Comparison of ENCODE assay signal across 23 cellular contexts in the genomic region with DNA sequence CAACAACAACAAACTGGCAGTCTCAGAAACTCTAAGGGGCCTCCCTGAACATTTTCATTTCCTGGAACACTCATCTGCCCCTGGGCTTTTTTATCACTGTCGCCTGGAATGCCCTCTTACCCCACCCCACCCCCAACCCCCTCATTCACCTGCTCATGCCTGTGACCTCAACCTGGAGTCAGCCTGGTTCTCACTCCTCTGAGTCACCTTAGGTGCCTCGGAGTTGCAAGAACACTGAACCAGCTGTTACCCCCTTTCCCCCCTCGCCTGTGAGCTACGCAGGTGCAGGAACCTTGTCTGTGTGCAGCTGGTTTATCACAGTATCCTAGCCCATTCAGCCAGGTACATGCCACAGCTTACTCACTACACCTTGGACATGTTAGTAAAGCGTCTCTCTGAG. TPM values are rescaled to one million over a fixed set of nuclear protein-coding genes. Genes with fewer than 3 reads are reported as not detected.
DNase-seq lines count a peak whose midpoint lies in the region; ATAC-seq, FAIRE-seq and TF ChIP-seq lines count a peak whose summit lies in the region.
"Had no signal": no experiment of that assay in that cellular context is flagged by ENCODE, and none has a peak within 500 bp of the region (broad histone marks: within the 10 kb centered on the region; RNA-seq: fewer than 3 reads in every experiment).

No MANE protein-coding gene starts in this region.

- H3K4me2 ChIP-seq in HepG2 (ENCODE audit: low read depth, low read length) = no peak overlapping the region

- H3K4me1 ChIP-seq in HepG2 (ENCODE audit: insufficient read depth, low read length) = peaks cover 34% of the 10 kb centered on the region
- no peaks in the 10 kb centered on the region for H3K4me1 ChIP-seq in right lobe of liver
- H3K4me1 ChIP-seq: upper lobe of right lung had no signal

- CTCF ChIA-PET in HepG2 (lab: Yijun Ruan, JAX; ENCODE audit: low intra/inter-chr PET ratio, low total read pairs) = no interaction called here

- H3K36me3 ChIP-seq in HepG2 (replicated peaks in 1 of 2; ENCODE audit: control insufficient read depth in 1 of 2, insufficient read depth in 2 of 2, low read length in 2 of 2) (no peaks in the 10 kb centered on the region), right lobe of liver (no peaks in the 10 kb centered on the region), WERI-Rb-1 (no peaks in the 10 kb centered on the region)
- H3K36me3 ChIP-seq: upper lobe of right lung had no signal

- TF ChIP-seq POLR2A in HepG2 (IDR thresholded peaks at IDR 0.05; ENCODE audit: insufficient read depth in 1 of 2, low read depth in 2 of 2, low read length in 2 of 2) (no peak), right lobe of liver (IDR thresholded peaks at IDR 0.05) (no peak)

- intact Hi-C loops in HepG2 (cut with micrococcal nuclease; ENCODE audit: unreplicated experiment) = no loop called here
- intact Hi-C loops in right lobe of liver (cut with DNase I) = loop anchor here in 1 of 2 donors (10.0 kb wide), 1 partner anchor 205 kb away; no protein-coding TSS in a partner anchor
- intact Hi-C loops in left colon (cut with DNase I, micrococcal nuclease) = no loop called here

- POLR2A ChIA-PET in HepG2 (lab: Yijun Ruan, JAX) = interaction anchor here (1.0 kb wide), 1 partner anchor 24 kb away, joined by 3 read pairs; no protein-coding TSS in a partner anchor

- H3K9me3 ChIP-seq in HepG2 (ENCODE audit: low read length) = no peaks in the 10 kb centered on the region
- no peaks in the 10 kb centered on the region for H3K9me3 ChIP-seq in right lobe of liver
- no peaks in the 10 kb centered on the region for H3K9me3 ChIP-seq in WERI-Rb-1 (ENCODE audit: severe bottlenecking)
- H3K9me3 ChIP-seq: upper lobe of right lung had no signal

- H3K4me3 ChIP-seq in HepG2 (replicated peaks in 1 of 3; ENCODE audit: insufficient read depth in 1 of 3, low read depth in 2 of 3, low read length in 3 of 3) (no peak overlapping the region), right lobe of liver (no peak overlapping the region), WERI-Rb-1 (ENCODE audit: low read depth, low read length) (no peak overlapping the region)
- H3K4me3 ChIP-seq: upper lobe of right lung had no signal

- FAIRE-seq in HepG2 (lab: Jason Lieb, UNC) = no peak
- FAIRE-seq: A204.1, endometrium, H54 had no signal

- WGBS in HepG2 (ENCODE audit: low lambda C conversion rate) = 26% methylated on average over 5 of the region's 5 CpGs
- WGBS in right lobe of liver (ENCODE audit: insufficient coverage, low coverage, low lambda C conversion rate, missing lambda C conversion rate) = 36% methylated on average over 3 of the region's 5 CpGs

- ATAC-seq in HepG2 (no peak), right lobe of liver (no peak), left colon (peak; percentile 50), HG03571 (IDR thresholded peaks at IDR 0.05; ENCODE audit: unreplicated experiment) (no peak), HG02840 (IDR thresholded peaks at IDR 0.05; ENCODE audit: low FRiP score, unreplicated experiment) (no peak)
- ATAC-seq: activated T-helper 17 cell treated with anti-CD3 and anti-CD28 coated beads, Interleukin-2, amount 50 U/mL, for 72 hours; upper lobe of right lung had no signal

- TF ChIP-seq EP300 in HepG2 (IDR thresholded peaks at IDR 0.05; ENCODE audit: low read depth in 2 of 2, low read length in 2 of 2) (no peak), HepG2 (CRISPR knock-in tag; IDR thresholded peaks at IDR 0.05; ENCODE audit: borderline replicate concordance) (no peak)

- H3K27me3 ChIP-seq in HepG2 (ENCODE audit: control insufficient read depth in 1 of 2, insufficient read depth in 2 of 2, low read length in 2 of 2) = no peaks in the 10 kb centered on the region
- H3K27me3 ChIP-seq in right lobe of liver = no peaks in the 10 kb centered on the region
- no peaks in the 10 kb centered on the region for H3K27me3 ChIP-seq in WERI-Rb-1 (ENCODE audit: insufficient read depth, low read depth, severe bottlenecking)
- H3K27me3 ChIP-seq: upper lobe of right lung had no signal

- no peaks in the 10 kb centered on the region for H4K20me1 ChIP-seq in HepG2 (ENCODE audit: insufficient read depth, low read length)

- in situ Hi-C loops in HepG2 (cut with HindIII; ENCODE audit: extremely low pct_ligation_motif_present, low pct_unique_long_range_greater_than_20kb) = no loop called here
- in situ Hi-C loops in KBM-7 (cut with MboI; ENCODE audit: low pct_unique_long_range_greater_than_20kb, low sequenced_read_pairs) = no loop called here

- TF ChIP-seq CTCF in HepG2 (CRISPR knock-in tag; IDR thresholded peaks at IDR 0.05) (no peak), right lobe of liver (IDR thresholded peaks at IDR 0.05) (no peak), WERI-Rb-1 (IDR thresholded peaks at IDR 0.05; ENCODE audit: low read depth, low read length) (no peak)

- H3K27ac ChIP-seq in HepG2 (ENCODE audit: extremely low read length, insufficient read depth, low read length) = no peak overlapping the region
- no peak overlapping the region for H3K27ac ChIP-seq in right lobe of liver
- H3K27ac ChIP-seq in WERI-Rb-1 = no peak overlapping the region
- H3K27ac ChIP-seq: upper lobe of right lung had no signal

- no peak overlapping the region for H3K9ac ChIP-seq in HepG2 (ENCODE audit: insufficient read depth, low read depth, low read length)

- no peaks in the 10 kb centered on the region for H3K79me2 ChIP-seq in HepG2 (ENCODE audit: insufficient read depth, low read length)

- H2AFZ ChIP-seq in HepG2 (ENCODE audit: low read length) = no peak overlapping the region

- BruUV-seq in HepG2 (replicated peaks; lab: Mats Ljungman, UMichigan) = no TSS peak

- no peak for TF ChIP-seq RAD21 in HepG2 (CRISPR knock-in tag; IDR thresholded peaks at IDR 0.05)

- DNase-seq in HepG2 (ENCODE audit: low spot score) = no peak
- no peak for DNase-seq in right lobe of liver
- peak; percentile 31 for DNase-seq in WERI-Rb-1
- no peak for DNase-seq in left colon
- DNase-seq in activated CD8-positive, alpha-beta memory T cell treated with anti-CD3 and anti-CD28 coated beads for 24 hours = no peak
- no peak for DNase-seq in KBM-7
- DNase-seq: activated CD4-positive, alpha-beta T cell treated with anti-CD3 and anti-CD28 coated beads, Interleukin-2, amount 50 U/mL, for 1 hour; anterior cingulate cortex; CD8-positive, alpha-beta memory T cell; GDM1; kidney glomerular epithelial cell; NCI-H1105 treated with DMSO at 0.1 percent for 48 hours; NCI-H2107; NCI-H524 treated with DMSO at 0.1 percent for 48 hours; stimulated activated CD4-positive, alpha-beta T cell treated with anti-CD3 and anti-CD28 coated beads, Interleukin-1b, Interleukin-23, amount 100 ng/mL, for 48 hours; T-helper 9 cell; upper lobe of right lung had no signal

RNA-seq across cellular contexts. Expression of a gene that starts 12.8 kb away (rescaled TPM):
- total RNA-seq in HepG2 (2016; rRNA removed; fragmentation: Illumina TruSeq; extraction: Trizol) = 1.3 and 1.4 TPM in 2 replicates
- 0.35 and 0.40 TPM in 2 replicates for total RNA-seq in HepG2 (2016; cell fraction: cytosol; rRNA removed; fragmentation: Illumina TruSeq; extraction: Trizol; ENCODE audit: low read depth)
- total RNA-seq in HepG2 (2016; cell fraction: insoluble cytoplasmic fraction; rRNA removed; fragmentation: Illumina TruSeq; extraction: Trizol) = 1.1 and 1.4 TPM in 2 replicates
- 0.68 and 1.4 TPM in 2 replicates for total RNA-seq in HepG2 (2016; cell fraction: membrane; rRNA removed; fragmentation: Illumina TruSeq; extraction: Trizol)
- total RNA-seq in HepG2 (2016; cell fraction: nucleus; rRNA removed; fragmentation: Illumina TruSeq; extraction: Trizol) = 1.4 and 2.3 TPM in 2 replicates
- 1.3 and 1.5 TPM in 2 replicates for polyA plus RNA-seq in HepG2 (2011; rRNA removed)
- 0.35 and 0.76 TPM in 2 replicates for polyA plus RNA-seq in HepG2 (2011; cell fraction: cytosol; rRNA removed)
- polyA plus RNA-seq in HepG2 (2011; cell fraction: nucleus; rRNA removed) = 3.0 and 3.7 TPM in 2 replicates
- 1.5 and 1.6 TPM in 2 replicates for polyA plus RNA-seq in HepG2 (2012)
- polyA plus RNA-seq in HepG2 (2016; cell fraction: cytosol; fragmentation: Illumina TruSeq; extraction: Trizol; ENCODE audit: low read depth) = 0.55 and 0.59 TPM in 2 replicates
- 2.2 and 3.6 TPM in 2 replicates for polyA plus RNA-seq in HepG2 (2016; cell fraction: insoluble cytoplasmic fraction; fragmentation: Illumina TruSeq; extraction: Trizol; ENCODE audit: low read depth)
- 0.93 and 1.2 TPM in 2 replicates for polyA plus RNA-seq in HepG2 (2016; cell fraction: membrane; fragmentation: Illumina TruSeq; extraction: Trizol; ENCODE audit: low read depth)
- polyA plus RNA-seq in HepG2 (2016; cell fraction: nucleus; fragmentation: Illumina TruSeq; extraction: Trizol; ENCODE audit: insufficient read depth, low read depth) = 3.5 and 4.2 TPM in 2 replicates
- polyA minus RNA-seq in HepG2 (2011; rRNA and poly(A)+ RNA removed; ENCODE audit: low replicate concordance) = 1.4 and 7.4 TPM in 2 replicates
- polyA minus RNA-seq in HepG2 (2011; cell fraction: cytosol; rRNA and poly(A)+ RNA removed) = 0.40 and 0.79 TPM in 2 replicates
- 0.77 and 1.6 TPM in 2 replicates for polyA minus RNA-seq in HepG2 (2011; cell fraction: nucleus; rRNA and poly(A)+ RNA removed)
- 1 to 10 TPM in 4 of 6 experiments, under 1 TPM in 2; 0.73 to 1.9 (median 1.1) TPM for total RNA-seq in right lobe of liver
- under 1 TPM; 0.25 to 0.46 TPM for total RNA-seq in left colon

RNA-seq across cellular contexts. Expression of a gene that starts 33.7 kb away (rescaled TPM):
- total RNA-seq in HepG2 (2016; rRNA removed; fragmentation: Illumina TruSeq; extraction: Trizol) = 119 and 137 TPM in 2 replicates
- 20.7 and 21.9 TPM in 2 replicates for total RNA-seq in HepG2 (2016; cell fraction: cytosol; rRNA removed; fragmentation: Illumina TruSeq; extraction: Trizol; ENCODE audit: low read depth)
- total RNA-seq in HepG2 (2016; cell fraction: insoluble cytoplasmic fraction; rRNA removed; fragmentation: Illumina TruSeq; extraction: Trizol) = 117 and 134 TPM in 2 replicates
- total RNA-seq in HepG2 (2016; cell fraction: membrane; rRNA removed; fragmentation: Illumina TruSeq; extraction: Trizol) = 58.2 and 60.7 TPM in 2 replicates
- 54.0 and 64.8 TPM in 2 replicates for total RNA-seq in HepG2 (2016; cell fraction: nucleus; rRNA removed; fragmentation: Illumina TruSeq; extraction: Trizol)
- polyA plus RNA-seq in HepG2 (2011; rRNA removed) = 120 and 126 TPM in 2 replicates
- polyA plus RNA-seq in HepG2 (2011; cell fraction: cytosol; rRNA removed) = 177 and 201 TPM in 2 replicates
- 108 and 112 TPM in 2 replicates for polyA plus RNA-seq in HepG2 (2011; cell fraction: nucleus; rRNA removed)
- 108 and 111 TPM in 2 replicates for polyA plus RNA-seq in HepG2 (2012)
- polyA plus RNA-seq in HepG2 (2016; cell fraction: cytosol; fragmentation: Illumina TruSeq; extraction: Trizol; ENCODE audit: low read depth) = 27.1 and 29.4 TPM in 2 replicates
- polyA plus RNA-seq in HepG2 (2016; cell fraction: insoluble cytoplasmic fraction; fragmentation: Illumina TruSeq; extraction: Trizol; ENCODE audit: low read depth) = 140 and 169 TPM in 2 replicates
- 33.3 and 36.2 TPM in 2 replicates for polyA plus RNA-seq in HepG2 (2016; cell fraction: membrane; fragmentation: Illumina TruSeq; extraction: Trizol; ENCODE audit: low read depth)
- 104 and 116 TPM in 2 replicates for polyA plus RNA-seq in HepG2 (2016; cell fraction: nucleus; fragmentation: Illumina TruSeq; extraction: Trizol; ENCODE audit: insufficient read depth, low read depth)
- polyA minus RNA-seq in HepG2 (2011; rRNA and poly(A)+ RNA removed; ENCODE audit: low replicate concordance) = 71.3 and 124 TPM in 2 replicates
- polyA minus RNA-seq in HepG2 (2011; cell fraction: cytosol; rRNA and poly(A)+ RNA removed) = 93.0 and 100 TPM in 2 replicates
- 73.1 and 76.2 TPM in 2 replicates for polyA minus RNA-seq in HepG2 (2011; cell fraction: nucleus; rRNA and poly(A)+ RNA removed)
- 100 to 1,000 TPM in 1 of 6 experiments, 10 to 100 TPM in 5; 38.6 to 113 (median 44.9) TPM for total RNA-seq in right lobe of liver
- total RNA-seq in left colon = 10 to 100 TPM; 75.7 to 84.1 TPM

RNA-seq across cellular contexts. Expression of a gene that starts 54.6 kb away (rescaled TPM):
- total RNA-seq in HepG2 (2016; rRNA removed; fragmentation: Illumina TruSeq; extraction: Trizol) (3.2 and 4.3 TPM in 2 replicates), right lobe of liver (1 to 10 TPM; 1.9 to 3.6 (median 2.9) TPM), left colon (10 to 100 TPM; 19.9 to 22.0 TPM)
- 1.9 TPM in 2 replicates for total RNA-seq in HepG2 (2016; cell fraction: cytosol; rRNA removed; fragmentation: Illumina TruSeq; extraction: Trizol; ENCODE audit: low read depth)
- total RNA-seq in HepG2 (2016; cell fraction: insoluble cytoplasmic fraction; rRNA removed; fragmentation: Illumina TruSeq; extraction: Trizol) = 3.3 and 3.4 TPM in 2 replicates
- 5.6 and 6.9 TPM in 2 replicates for total RNA-seq in HepG2 (2016; cell fraction: membrane; rRNA removed; fragmentation: Illumina TruSeq; extraction: Trizol)
- total RNA-seq in HepG2 (2016; cell fraction: nucleus; rRNA removed; fragmentation: Illumina TruSeq; extraction: Trizol) = 3.5 and 4.4 TPM in 2 replicates
- 8.7 and 9.5 TPM in 2 replicates for polyA plus RNA-seq in HepG2 (2011; rRNA removed)
- 6.2 and 6.7 TPM in 2 replicates for polyA plus RNA-seq in HepG2 (2011; cell fraction: cytosol; rRNA removed)
- polyA plus RNA-seq in HepG2 (2011; cell fraction: nucleus; rRNA removed) = 9.5 and 9.7 TPM in 2 replicates
- polyA plus RNA-seq in HepG2 (2012) = 7.5 and 8.6 TPM in 2 replicates
- polyA plus RNA-seq in HepG2 (2016; cell fraction: cytosol; fragmentation: Illumina TruSeq; extraction: Trizol; ENCODE audit: low read depth) = 2.9 and 3.5 TPM in 2 replicates
- 8.7 and 11.5 TPM in 2 replicates for polyA plus RNA-seq in HepG2 (2016; cell fraction: insoluble cytoplasmic fraction; fragmentation: Illumina TruSeq; extraction: Trizol; ENCODE audit: low read depth)
- polyA plus RNA-seq in HepG2 (2016; cell fraction: membrane; fragmentation: Illumina TruSeq; extraction: Trizol; ENCODE audit: low read depth) = 9.3 and 9.7 TPM in 2 replicates
- polyA plus RNA-seq in HepG2 (2016; cell fraction: nucleus; fragmentation: Illumina TruSeq; extraction: Trizol; ENCODE audit: insufficient read depth, low read depth) = 11.3 and 13.5 TPM in 2 replicates
- 11.4 and 11.8 TPM in 2 replicates for polyA minus RNA-seq in HepG2 (2011; rRNA and poly(A)+ RNA removed; ENCODE audit: low replicate concordance)
- polyA minus RNA-seq in HepG2 (2011; cell fraction: cytosol; rRNA and poly(A)+ RNA removed) = 6.0 and 6.9 TPM in 2 replicates
- polyA minus RNA-seq in HepG2 (2011; cell fraction: nucleus; rRNA and poly(A)+ RNA removed) = 5.5 and 6.7 TPM in 2 replicates
